8 cellular contexts compared by ENCODE assay signal in the genomic region with DNA sequence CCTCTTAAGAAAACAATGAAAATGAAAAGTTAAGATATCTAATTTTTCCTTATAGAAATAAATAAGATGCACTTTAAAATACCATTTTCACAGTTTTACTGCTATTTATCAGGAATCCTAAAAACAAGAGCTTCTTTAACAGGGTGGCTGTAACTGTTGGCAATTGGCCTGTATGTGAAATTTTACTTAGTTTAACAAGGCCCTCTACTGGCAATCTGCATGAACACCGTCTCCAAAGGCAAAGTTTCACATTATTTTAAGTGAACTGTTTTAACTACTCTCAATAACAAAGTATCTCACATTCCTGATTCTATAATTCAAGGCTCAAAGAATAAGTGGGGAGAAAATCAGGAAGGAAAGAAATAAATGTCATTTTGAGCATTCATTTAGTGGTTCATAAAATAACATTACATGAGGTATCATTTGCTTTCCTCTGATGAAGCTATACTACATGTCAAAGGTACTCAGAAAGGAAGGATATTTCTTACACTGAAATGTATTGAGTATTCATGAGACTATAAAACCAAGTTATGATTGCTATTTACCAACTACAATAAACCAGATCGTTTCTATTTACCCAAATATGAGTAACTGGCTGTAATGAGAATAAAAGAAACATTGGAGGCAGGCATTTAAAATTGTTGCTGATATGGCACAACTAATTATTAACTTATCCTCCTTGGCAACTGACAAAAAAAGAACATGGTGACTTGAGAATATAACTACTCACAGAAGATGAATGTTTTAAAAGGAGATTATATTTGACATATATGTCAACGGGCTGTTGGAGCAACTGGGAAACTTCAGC.
DNase-seq lines count a peak whose midpoint lies in the region; ATAC-seq and TF ChIP-seq lines count a peak whose summit lies in the region.

No MANE protein-coding gene starts in this region.

- H3K4me3 ChIP-seq in astrocyte of the spinal cord (ENCODE audit: low read depth, low read length): no peak overlapping the region

- in situ Hi-C loops in astrocyte of the spinal cord (cut with HindIII; ENCODE audit: low sequenced_read_pairs): no loop called here

- peak; percentile 60 for ATAC-seq in GM21825 (IDR thresholded peaks at IDR 0.05; ENCODE audit: unreplicated experiment)
- ATAC-seq in stimulated activated naive CD8-positive, alpha-beta T cell treated with anti-CD3 and anti-CD28 coated beads, Interleukin-15, Interleukin-2, amounts not matched to agents 100 U/mL and 50 U/mL, for 24 hours: no peak
- no peak for ATAC-seq in HG02623 (IDR thresholded peaks at IDR 0.05; ENCODE audit: unreplicated experiment)

- DNase-seq in DMS 273 (lab: John Stamatoyannopoulos, UW; ENCODE audit: unreplicated experiment) (peak; percentile 75), NCI-H2029 (lab: John Stamatoyannopoulos, UW) (peak; percentile 45), astrocyte of the spinal cord (ENCODE audit: low read depth, low spot score) (peak; percentile 85), left kidney (ENCODE audit: low read depth, low spot score) (peak; percentile 66), NCI-H2107 treated with DMSO at 0.1 percent for 48 hours (lab: John Stamatoyannopoulos, UW; ENCODE audit: unreplicated experiment) (no peak)
- DNase-seq in stimulated activated naive CD8-positive, alpha-beta T cell treated with anti-CD3 and anti-CD28 coated beads, Interleukin-15, Interleukin-2, amounts not matched to agents 100 U/mL and 50 U/mL, for 24 hours: no peak

- peak; percentile 75 for TF ChIP-seq CTCF in astrocyte of the spinal cord (IDR thresholded peaks at IDR 0.05; ENCODE audit: low read depth, low read length)

Comparison
In these comparisons a context has a peak if more than half of its experiments do, and no peak if none do; other contexts are left out.
1. DNase-seq: peak in DMS 273 (single experiment), NCI-H2029 (single experiment), astrocyte of the spinal cord (single experiment) and left kidney (single experiment); none in stimulated activated naive CD8-positive, alpha-beta T cell treated with anti-CD3 and anti-CD28 coated beads, Interleukin-15, Interleukin-2, amounts not matched to agents 100 U/mL and 50 U/mL, for 24 hours (single experiment) and NCI-H2107 treated with DMSO at 0.1 percent for 48 hours (single experiment).